19 cellular contexts compared by ENCODE assay signal in the genomic region with DNA sequence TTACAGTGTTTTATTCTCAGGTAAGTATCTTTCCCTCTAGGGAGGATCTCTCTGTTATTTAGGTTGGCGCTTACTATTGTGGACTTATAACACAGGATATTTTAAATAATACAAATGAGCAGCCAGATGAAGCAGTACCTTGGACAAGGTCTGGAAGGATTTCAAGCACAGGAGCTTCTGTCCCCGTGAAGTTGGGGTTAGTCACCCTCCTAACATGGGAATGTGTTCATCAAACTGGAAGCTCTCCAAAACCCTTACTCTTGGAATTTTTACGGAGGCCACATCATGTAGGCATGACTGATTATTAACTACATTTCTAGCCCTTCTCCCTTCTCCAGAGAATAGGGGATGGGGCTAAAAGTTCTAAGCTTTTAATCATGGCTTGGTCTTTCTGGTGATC. TPM values are rescaled to one million over a fixed set of nuclear protein-coding genes. Genes with fewer than 3 reads are reported as not detected.
DNase-seq lines count a peak whose midpoint lies in the region; ATAC-seq, FAIRE-seq and TF ChIP-seq lines count a peak whose summit lies in the region.
"Had no signal": no experiment of that assay in that cellular context is flagged by ENCODE, and none has a peak within 500 bp of the region (broad histone marks: within the 10 kb centered on the region; RNA-seq: fewer than 3 reads in every experiment).

No MANE protein-coding gene starts in this region.

- H3K4me1 Mint-ChIP-seq in chondrocyte (ENCODE audit: low read depth), result peaks cover 15% of the 10 kb centered on the region

- RAD21 ChIA-PET in GM12878 (lab: Charles Lee; ENCODE audit: unreplicated experiment), result interaction anchor here (1.2 kb wide), 1 partner anchor 8 kb away, joined by 3 read pairs; no protein-coding TSS in a partner anchor

- no peak overlapping the region for H3K23ac ChIP-seq in IMR-90 (ENCODE audit: low read depth, low read length)

- no peak overlapping the region for H2AK5ac ChIP-seq in IMR-90 (ENCODE audit: low read depth, low read length)

- H2AFZ ChIP-seq in IMR-90 (replicated peaks; ENCODE audit: low read length, poor library complexity) (no peak overlapping the region), GM12878 (ENCODE audit: control insufficient read depth, low read depth, low read length) (no peak overlapping the region)

- WGBS in IMR-90 (ENCODE audit: extremely low coverage in 2 of 2, insufficient read length in 1 of 2), 2 experiments, result no CpG with 5 or more reads among the region's 3 CpGs
- WGBS in GM12878 (ENCODE audit: insufficient coverage, insufficient replicate concordance, low lambda C conversion rate, missing lambda C conversion rate), result 35% methylated on average over 3 of the region's 3 CpGs
- WGBS in upper lobe of left lung, 2 donors, result 69 to 81% methylated on average over 3 of the region's 3 CpGs

- H4K91ac ChIP-seq in IMR-90 (ENCODE audit: insufficient read depth, low read depth, low read length), result no peak overlapping the region

- peaks cover 4% of the 10 kb centered on the region for H3K9me3 Mint-ChIP-seq in chondrocyte (ENCODE audit: low read depth)
- H3K9me3 Mint-ChIP-seq: activated T-cell treated with anti-CD3 and anti-CD28 coated beads, Interleukin-2, amount 50 U/mL, for 24 hours; dendritic cell treated with granulocyte-macrophage colony-stimulating factor and Interleukin-4, amounts not matched to agents 40 ng/mL and 50 ng/mL, for 4 days; T-helper 1 cell treated with Interleukin-12 subunit alpha and Interleukin-12 subunit beta and Interleukin-4 antibody, amounts not matched to agents 30 μg/mL and 1 μg/mL, for 36 hours had no signal

- H4K8ac ChIP-seq in IMR-90 (ENCODE audit: low read depth in 2 of 2, low read length in 2 of 2), result no peak overlapping the region

- no peak overlapping the region for H3K27ac Mint-ChIP-seq in chondrocyte (ENCODE audit: unreplicated experiment)
- H3K27ac Mint-ChIP-seq: activated T-cell treated with anti-CD3 and anti-CD28 coated beads, Interleukin-2, amount 50 U/mL, for 24 hours; dendritic cell treated with granulocyte-macrophage colony-stimulating factor and Interleukin-4, amounts not matched to agents 40 ng/mL and 50 ng/mL, for 4 days; T-helper 1 cell treated with Interleukin-12 subunit alpha and Interleukin-12 subunit beta and Interleukin-4 antibody, amounts not matched to agents 30 μg/mL and 1 μg/mL, for 36 hours had no signal

- no peaks in the 10 kb centered on the region for H3K9me1 ChIP-seq in IMR-90 (ENCODE audit: insufficient read depth, low read length)

- H3K4me1 ChIP-seq in IMR-90 (ENCODE audit: control insufficient read depth, insufficient read depth, low read length) (no peaks in the 10 kb centered on the region), GM12878 (ENCODE audit: control insufficient read depth, insufficient read depth, low read length) (no peaks in the 10 kb centered on the region), upper lobe of left lung (no peaks in the 10 kb centered on the region), uterus (no peaks in the 10 kb centered on the region)
- H3K4me1 ChIP-seq: psoas muscle, thyroid gland had no signal

- TF ChIP-seq EP300 in GM12878 (IDR thresholded peaks at IDR 0.05; ENCODE audit: borderline replicate concordance in 1 of 2, control insufficient read depth in 1 of 2, low read depth in 2 of 2, low read length in 2 of 2), result no peak
- TF ChIP-seq EP300 in upper lobe of left lung (IDR thresholded peaks at IDR 0.05), result no peak

- no peak overlapping the region for H2BK15ac ChIP-seq in IMR-90 (ENCODE audit: low read depth, low read length)

- H3K56ac ChIP-seq in IMR-90 (ENCODE audit: extremely low read depth, insufficient read depth, low read length), result no peak overlapping the region

- no peak overlapping the region for H4K5ac ChIP-seq in IMR-90 (ENCODE audit: low read depth, low read length)

- no peaks in the 10 kb centered on the region for H3K9me3 ChIP-seq in IMR-90 (ENCODE audit: control insufficient read depth, insufficient read depth, low read length)
- no peaks in the 10 kb centered on the region for H3K9me3 ChIP-seq in GM12878 (replicated peaks; ENCODE audit: control insufficient read depth, insufficient read depth, low read length)
- H3K9me3 ChIP-seq in upper lobe of left lung, result no peaks in the 10 kb centered on the region
- no peaks in the 10 kb centered on the region for H3K9me3 ChIP-seq in uterus
- H3K9me3 ChIP-seq: psoas muscle, thyroid gland had no signal

- no peaks in the 10 kb centered on the region for H3K79me2 ChIP-seq in GM12878 (ENCODE audit: control insufficient read depth, insufficient read depth, low read length)

- SMC1A ChIA-PET in GM12878 (lab: Charles Lee; ENCODE audit: uncharacterized antibody, unreplicated experiment), result interaction anchor here (1.0 to 3.3 kb wide), 8 partner anchors 11 to 94 kb away, joined by 3 to 9 read pairs (median 4); no protein-coding TSS in a partner anchor

- no peak overlapping the region for H3K18ac ChIP-seq in IMR-90 (ENCODE audit: low read depth, low read length)

- no peak for FAIRE-seq in GM12878 (lab: Jason Lieb, UNC)
- FAIRE-seq: K562 had no signal

- H3K4me2 ChIP-seq in IMR-90 (ENCODE audit: low read depth, low read length), result no peak overlapping the region
- H3K4me2 ChIP-seq in GM12878 (ENCODE audit: control insufficient read depth, insufficient read depth), result no peak overlapping the region

- CTCF ChIA-PET in IMR-90 (lab: Yijun Ruan, JAX), result no interaction called here
- CTCF ChIA-PET in GM12878 (lab: Yijun Ruan, JAX), result interaction anchor here (0.6 to 2.0 kb wide), 4 partner anchors 8 to 36 kb away, joined by 3 to 8 read pairs (median 4); no protein-coding TSS in a partner anchor

- no peak overlapping the region for H3K27ac ChIP-seq in IMR-90 (ENCODE audit: insufficient read depth, low read length)
- H3K27ac ChIP-seq in GM12878 (ENCODE audit: control insufficient read depth, insufficient read depth), result no peak overlapping the region
- no peak overlapping the region for H3K27ac ChIP-seq in upper lobe of left lung
- H3K27ac ChIP-seq in uterus, result no peak overlapping the region
- H3K27ac ChIP-seq: psoas muscle, thyroid gland had no signal

- ATAC-seq in IMR-90 (ENCODE audit: low read depth) (no peak), GM12878 (no peak), upper lobe of left lung (ENCODE audit: low FRiP score in 2 of 2) (no peak), HG02840 (IDR thresholded peaks at IDR 0.05; ENCODE audit: low FRiP score, unreplicated experiment) (no peak)
- ATAC-seq: K562, Panc1, psoas muscle had no signal

- H4K20me1 ChIP-seq in IMR-90 (ENCODE audit: insufficient read depth, low read length) (no peaks in the 10 kb centered on the region), GM12878 (ENCODE audit: control insufficient read depth, insufficient read depth) (no peaks in the 10 kb centered on the region)

- H3K36me3 ChIP-seq in IMR-90 (ENCODE audit: control insufficient read depth, insufficient read depth, low read length), result no peaks in the 10 kb centered on the region
- H3K36me3 ChIP-seq in GM12878 (ENCODE audit: control insufficient read depth in 2 of 2, insufficient read depth in 2 of 2, low read length in 1 of 2), result no peaks in the 10 kb centered on the region
- H3K36me3 ChIP-seq in kidney epithelial cell (ENCODE audit: control insufficient read depth, insufficient read depth, low read length), result no peaks in the 10 kb centered on the region
- no peaks in the 10 kb centered on the region for H3K36me3 ChIP-seq in upper lobe of left lung
- H3K36me3 ChIP-seq in uterus, result no peaks in the 10 kb centered on the region
- H3K36me3 ChIP-seq: thyroid gland had no signal

- H3K4me3 ChIP-seq in IMR-90 (ENCODE audit: insufficient read depth, low read depth, low read length), result no peak overlapping the region
- no peak overlapping the region for H3K4me3 ChIP-seq in GM12878
- no peak overlapping the region for H3K4me3 ChIP-seq in kidney epithelial cell (ENCODE audit: low read depth, low read length)
- H3K4me3 ChIP-seq in upper lobe of left lung, result no peak overlapping the region
- no peak overlapping the region for H3K4me3 ChIP-seq in uterus
- H3K4me3 ChIP-seq: K562, psoas muscle, thyroid gland had no signal

- H3K27me3 Mint-ChIP-seq in chondrocyte (ENCODE audit: low read depth), result no peaks in the 10 kb centered on the region
- H3K27me3 Mint-ChIP-seq: activated T-cell treated with anti-CD3 and anti-CD28 coated beads, Interleukin-2, amount 50 U/mL, for 24 hours; dendritic cell treated with granulocyte-macrophage colony-stimulating factor and Interleukin-4, amounts not matched to agents 40 ng/mL and 50 ng/mL, for 4 days had no signal

- H3K4ac ChIP-seq in IMR-90 (ENCODE audit: low read depth, low read length), result no peak overlapping the region

- H3K36me3 Mint-ChIP-seq in chondrocyte (ENCODE audit: low read depth), result no peaks in the 10 kb centered on the region

- TF ChIP-seq CTCF in IMR-90 (conservative IDR thresholded peaks at IDR 0.05; ENCODE audit: low read depth, low read length) (no peak), GM12878 (IDR thresholded peaks at IDR 0.05 in 2 of 3, conservative IDR thresholded peaks at IDR 0.05 in 1 of 3; ENCODE audit: control insufficient read depth in 2 of 3, extremely low read depth in 1 of 3, insufficient read depth in 1 of 3, low read depth in 3 of 3, low read length in 3 of 3) (no peak), kidney epithelial cell (IDR thresholded peaks at IDR 0.05; ENCODE audit: insufficient read depth, low read length, poor library complexity, severe bottlenecking) (no peak), chondrocyte (IDR thresholded peaks at IDR 0.05) (no peak), upper lobe of left lung (IDR thresholded peaks at IDR 0.05) (no peak), uterus (IDR thresholded peaks at IDR 0.05) (no peak)

- H3K14ac ChIP-seq in IMR-90 (replicated peaks; ENCODE audit: low read depth, low read length), result no peak overlapping the region

- in situ Hi-C loops in IMR-90 (cut with MboI; ENCODE audit: low sequenced_read_pairs) (no loop called here), GM12878 (cut with MboI) (no loop called here)

- BruUV-seq in IMR-90 (replicated peaks; lab: Mats Ljungman, UMichigan) (no TSS peak), GM12878 (replicated peaks; lab: Mats Ljungman, UMichigan) (no TSS peak)

- no peak overlapping the region for H3K4me3 Mint-ChIP-seq in chondrocyte (ENCODE audit: unreplicated experiment)
- H3K4me3 Mint-ChIP-seq: activated T-cell treated with anti-CD3 and anti-CD28 coated beads, Interleukin-2, amount 50 U/mL, for 24 hours; dendritic cell treated with granulocyte-macrophage colony-stimulating factor and Interleukin-4, amounts not matched to agents 40 ng/mL and 50 ng/mL, for 4 days; T-helper 1 cell treated with Interleukin-12 subunit alpha and Interleukin-12 subunit beta and Interleukin-4 antibody, amounts not matched to agents 30 μg/mL and 1 μg/mL, for 36 hours had no signal

- H2BK20ac ChIP-seq in IMR-90 (ENCODE audit: low read depth, low read length), result no peak overlapping the region

- H2BK120ac ChIP-seq in IMR-90 (ENCODE audit: low read depth, low read length), result no peak overlapping the region

- TF ChIP-seq POLR2A in IMR-90 (IDR thresholded peaks at IDR 0.05; ENCODE audit: low read depth, low read length) (no peak), GM12878 (IDR thresholded peaks at IDR 0.05; ENCODE audit: low read depth, low read length) (no peak), upper lobe of left lung (IDR thresholded peaks at IDR 0.05) (no peak), uterus (IDR thresholded peaks at IDR 0.05) (no peak)

- no peaks in the 10 kb centered on the region for H3K79me1 ChIP-seq in IMR-90 (ENCODE audit: low read depth in 1 of 2, low read length in 2 of 2)

- H3K27me3 ChIP-seq in IMR-90 (ENCODE audit: control insufficient read depth, insufficient read depth, low read length) (no peaks in the 10 kb centered on the region), GM12878 (replicated peaks in 1 of 2; ENCODE audit: control insufficient read depth in 2 of 2, insufficient read depth in 2 of 2, low read length in 1 of 2) (no peaks in the 10 kb centered on the region), kidney epithelial cell (ENCODE audit: control insufficient read depth, insufficient read depth, low read length) (no peaks in the 10 kb centered on the region), upper lobe of left lung (no peaks in the 10 kb centered on the region), uterus (no peaks in the 10 kb centered on the region)
- H3K27me3 ChIP-seq: thyroid gland had no signal

- dilution Hi-C loops in IMR-90 (cut with HindIII; ENCODE audit: low sequenced_read_pairs, unreplicated experiment), result no loop called here

- DNase-seq in AG20443 (ENCODE audit: low spot score) (peak; percentile 40), IMR-90 (peak; percentile 43), GM12878 (ENCODE audit: low read depth, low spot score) (no peak), kidney epithelial cell (ENCODE audit: low read depth) (peak; percentile 69), chondrocyte (ENCODE audit: low spot score) (no peak), upper lobe of left lung (no peak), uterus (no peak)
- DNase-seq: activated CD4-positive, alpha-beta T cell treated with anti-CD3 and anti-CD28 coated beads, Interleukin-2, amount 50 U/mL, for 1 hour; activated T-cell treated with anti-CD3 and anti-CD28 coated beads, Interleukin-2, amount 50 U/mL, for 24 hours; left cardiac atrium; NCI-H146; NCI-H524 treated with DMSO at 0.1 percent for 48 hours; psoas muscle; thyroid gland had no signal

- H3K9ac ChIP-seq in IMR-90 (ENCODE audit: low read depth, low read length), result no peak overlapping the region
- no peak overlapping the region for H3K9ac ChIP-seq in GM12878 (ENCODE audit: control insufficient read depth, insufficient read depth, low read length)

- POLR2A ChIA-PET in IMR-90 (lab: Charles Lee; ENCODE audit: unreplicated experiment) (no interaction called here), GM12878 (lab: Charles Lee) (interaction anchor here (1.2 kb wide), 1 partner anchor 9 kb away, joined by 3 read pairs; no protein-coding TSS in a partner anchor)

- no peak overlapping the region for H2BK5ac ChIP-seq in IMR-90 (ENCODE audit: low read depth, low read length, poor library complexity, severe bottlenecking)

- H2AK9ac ChIP-seq in IMR-90 (replicated peaks; ENCODE audit: low read depth, low read length, poor library complexity), result no peak overlapping the region

- TF ChIP-seq RAD21 in IMR-90 (IDR thresholded peaks at IDR 0.05; ENCODE audit: low read length) (no peak), GM12878 (IDR thresholded peaks at IDR 0.05; ENCODE audit: insufficient read depth, low read depth, low read length) (no peak)

- intact Hi-C loops in IMR-90 (cut with micrococcal nuclease), result no loop called here
- intact Hi-C loops in GM12878 (cut with micrococcal nuclease; ENCODE audit: unreplicated experiment), result no loop called here
- intact Hi-C loops in uterus (cut with DNase I; ENCODE audit: low total_unique reads), result no loop called here

RNA-seq across cellular contexts. Expression of a gene that starts 38.3 kb away (rescaled TPM):
- total RNA-seq in IMR-90 (2012; rRNA removed) (21.1 and 26.4 TPM in 2 replicates), GM12878 (2014; rRNA removed) (10.0 TPM in 2 replicates), GM12878 (2014; rRNA removed; fragmentation: Illumina TruSeq; extraction: Trizol) (8.2 and 8.5 TPM in 2 replicates), GM12878 (2021) (19.5 and 19.8 TPM in 2 replicates), kidney epithelial cell (18.1 and 20.9 TPM in 2 replicates), chondrocyte (10.5 to 14.8 TPM (median 11.2 TPM) in 3 replicates), upper lobe of left lung (10 to 100 TPM; 19.3 to 76.3 (median 50.9) TPM), uterus (10 to 100 TPM; 11.3 to 48.6 (median 45.6) TPM)
- polyA plus RNA-seq in IMR-90 (2012; rRNA removed) (47.9 and 53.9 TPM in 2 replicates), GM12878 (2011; rRNA removed) (73.3 and 82.1 TPM in 2 replicates), GM12878 (2014; fragmentation: Illumina TruSeq; extraction: Trizol) (15.1 and 17.0 TPM in 2 replicates), GM12878 (2014; fragmentation: Nextera tagmentation; extraction: Ambion mirVana) (1 to 10 TPM; 5.3 to 7.1 TPM), GM12878 (2014; rRNA removed) (14.0 and 14.5 TPM in 2 replicates), GM12878 (2016; fragmentation: Nextera tagmentation; extraction: Ambion mirVana) (1 to 10 TPM; 1.8 to 2.1 TPM)
- 35.5 and 39.0 TPM in 2 replicates for polyA plus RNA-seq in IMR-90 (2012; cell fraction: cytosol; rRNA removed)
- 63.3 and 76.1 TPM in 2 replicates for polyA plus RNA-seq in IMR-90 (2012; cell fraction: nucleus; rRNA removed; ENCODE audit: low replicate concordance)
- total RNA-seq in GM12878 (2013; cell fraction: nucleolus; rRNA removed), result 36.0 and 37.1 TPM in 2 replicates
- polyA plus RNA-seq in GM12878 (2011; ENCODE audit: low read depth), result 1.4 TPM
- 90.8 and 109 TPM in 2 replicates for polyA plus RNA-seq in GM12878 (2011; cell fraction: cytosol; rRNA removed)
- polyA plus RNA-seq in GM12878 (2011; cell fraction: nucleus; rRNA removed), result 115 and 120 TPM in 2 replicates
- 1.5 and 2.1 TPM in 2 replicates for polyA plus RNA-seq in GM12878 (2012)
- polyA minus RNA-seq in GM12878 (2011; rRNA and poly(A)+ RNA removed), result 147 and 158 TPM in 2 replicates
- polyA minus RNA-seq in GM12878 (2011; cell fraction: cytosol; rRNA and poly(A)+ RNA removed), result 34.2 and 41.2 TPM in 2 replicates
- polyA minus RNA-seq in GM12878 (2011; cell fraction: nucleus; rRNA and poly(A)+ RNA removed), result 88.0 and 122 TPM in 2 replicates

Comparison
In these comparisons a context has a peak if more than half of its experiments do, and no peak if none do; other contexts are left out.
1. DNase-seq: peak in AG20443 (single experiment), IMR-90 (single experiment) and kidney epithelial cell (single experiment); none in GM12878 (single experiment), chondrocyte (single experiment), upper lobe of left lung (0 of 2) and uterus (0 of 2).